Comparison of ENCODE assay signal across 33 cellular contexts in genomic region chr13:48875071-48875470, GRCh38.
"Had no signal": no experiment of that assay in that cellular context is flagged by ENCODE, and none has a peak within 500 bp of the region (broad histone marks: within the 10 kb centered on the region; RNA-seq: fewer than 3 reads in every experiment).

No MANE protein-coding gene starts in this region.

- H3K36me3 Mint-ChIP-seq: activated CD4-positive, alpha-beta memory T cell treated with anti-CD3 and anti-CD28 coated beads for 36 hours; activated naive CD4-positive, alpha-beta T cell treated with anti-CD3 and anti-CD28 coated beads, Interleukin-2, amount 50 U/mL, for 72 hours had no signal

- H3K27me3 Mint-ChIP-seq: activated CD4-positive, alpha-beta memory T cell treated with anti-CD3 and anti-CD28 coated beads for 36 hours had no signal

- H3K9me3 Mint-ChIP-seq: activated CD4-positive, alpha-beta memory T cell treated with anti-CD3 and anti-CD28 coated beads for 36 hours; activated naive CD4-positive, alpha-beta T cell treated with anti-CD3 and anti-CD28 coated beads for 36 hours; activated naive CD4-positive, alpha-beta T cell treated with anti-CD3 and anti-CD28 coated beads, Interleukin-2, amount 50 U/mL, for 72 hours; activated T-cell treated with anti-CD3 and anti-CD28 coated beads, Interleukin-2, amount 50 U/mL, for 4 hours; activated T-helper 1 cell treated with anti-CD3 and anti-CD28 coated beads, Interleukin-12 subunit alpha, Interleukin-12 subunit beta, Interleukin-2, Interleukin-4 antibody, amounts not matched to agents 30 ng/mL and 10 ng/mL and 1 ng/mL, durations not matched to agents 14 hours and 24 hours and 36 hours; T-helper 1 cell treated with Interleukin-12 subunit alpha and Interleukin-12 subunit beta and Interleukin-4 antibody, amounts not matched to agents 30 μg/mL and 1 μg/mL, for 36 hours; T-helper 2 cell treated with Interferon-gamma antibody and Interleukin-4, amounts not matched to agents 5 μg/mL and 100 μg/mL, for 36 hours had no signal

- DNase-seq: activated CD4-positive, alpha-beta memory T cell treated with anti-CD3 and anti-CD28 coated beads for 36 hours; activated CD4-positive, alpha-beta T cell treated with anti-CD3 and anti-CD28 coated beads for 4 hours; activated CD4-positive, alpha-beta T cell treated with anti-CD3 and anti-CD28 coated beads, Interleukin-2, amount 50 U/mL, for 1 hour; activated CD8-positive, alpha-beta memory T cell treated with anti-CD3 and anti-CD28 coated beads, Interleukin-2, amount 50 U/mL, for 4 hours; activated gamma-delta T cell treated with Interleukin-2 at 50 U/mL for 16 hours; activated naive CD4-positive, alpha-beta T cell treated with anti-CD3 and anti-CD28 coated beads for 36 hours; activated T-cell treated with anti-CD3 and anti-CD28 coated beads for 4 hours; activated T-cell treated with anti-CD3 and anti-CD28 coated beads, Interleukin-2, amount 50 U/mL, for 4 hours; adrenal gland; body of pancreas; MM.1S; MV-4-11; NCI-H1092; NCI-H1436 treated with DMSO at 0.1 percent for 48 hours; NCI-H1694 treated with DMSO at 0.1 percent for 48 hours; NCI-H2029; NCI-H345; NCI-H524 treated with DMSO at 0.1 percent for 48 hours; NK-92 treated with Interleukin-12 subunit alpha and Interleukin-12 subunit beta, amount 100 ng/mL, for 24 hours; PC-3; Peyer's patch; RPMI8226; SHP77 treated with DMSO at 0.1 percent for 48 hours; SK-N-SH had no signal

- H3K4me1 ChIP-seq: adrenal gland, body of pancreas, breast epithelium, SJSA1 had no signal

- H3K27me3 ChIP-seq: adrenal gland, body of pancreas, breast epithelium, Peyer's patch, SJSA1 had no signal

- H3K9ac ChIP-seq: SK-N-SH had no signal

- ATAC-seq: activated CD4-positive, CD25-positive, alpha-beta regulatory T cell treated with anti-CD3 and anti-CD28 coated beads, Interleukin-2, amount 50 U/mL, for 24 hours; activated naive CD4-positive, alpha-beta T cell treated with anti-CD3 and anti-CD28 coated beads, Interleukin-2, amount 50 U/mL, for 72 hours; activated T-cell treated with anti-CD3 and anti-CD28 coated beads, Interleukin-2, amount 50 U/mL, for 4 hours; body of pancreas; PC-3 had no signal

- FAIRE-seq: astrocyte, TTC549 had no signal

- H3K4me3 Mint-ChIP-seq: activated CD4-positive, alpha-beta memory T cell treated with anti-CD3 and anti-CD28 coated beads for 36 hours; activated naive CD4-positive, alpha-beta T cell treated with anti-CD3 and anti-CD28 coated beads for 36 hours; activated T-cell treated with anti-CD3 and anti-CD28 coated beads, Interleukin-2, amount 50 U/mL, for 4 hours; activated T-helper 1 cell treated with anti-CD3 and anti-CD28 coated beads, Interleukin-12 subunit alpha, Interleukin-12 subunit beta, Interleukin-2, Interleukin-4 antibody, amounts not matched to agents 30 ng/mL and 10 ng/mL and 1 ng/mL, durations not matched to agents 14 hours and 24 hours and 36 hours; T-helper 1 cell treated with Interleukin-12 subunit alpha and Interleukin-12 subunit beta and Interleukin-4 antibody, amounts not matched to agents 30 μg/mL and 1 μg/mL, for 36 hours; T-helper 2 cell treated with Interferon-gamma antibody and Interleukin-4, amounts not matched to agents 5 μg/mL and 100 μg/mL, for 36 hours had no signal

- H3K27ac Mint-ChIP-seq: activated CD4-positive, alpha-beta memory T cell treated with anti-CD3 and anti-CD28 coated beads for 36 hours; activated naive CD4-positive, alpha-beta T cell treated with anti-CD3 and anti-CD28 coated beads for 36 hours; activated naive CD4-positive, alpha-beta T cell treated with anti-CD3 and anti-CD28 coated beads, Interleukin-2, amount 50 U/mL, for 72 hours; activated T-helper 1 cell treated with anti-CD3 and anti-CD28 coated beads, Interleukin-12 subunit alpha, Interleukin-12 subunit beta, Interleukin-2, Interleukin-4 antibody, amounts not matched to agents 30 ng/mL and 10 ng/mL and 1 ng/mL, durations not matched to agents 14 hours and 24 hours and 36 hours; T-helper 1 cell treated with Interleukin-12 subunit alpha and Interleukin-12 subunit beta and Interleukin-4 antibody, amounts not matched to agents 30 μg/mL and 1 μg/mL, for 36 hours; T-helper 2 cell treated with Interferon-gamma antibody and Interleukin-4, amounts not matched to agents 5 μg/mL and 100 μg/mL, for 36 hours had no signal

- H3K4me3 ChIP-seq: adrenal gland, body of pancreas, breast epithelium, Peyer's patch, SJSA1 had no signal

- H3K36me3 ChIP-seq: adrenal gland, breast epithelium, Peyer's patch, SJSA1 had no signal

- H3K9me3 ChIP-seq: adrenal gland, body of pancreas, breast epithelium, Peyer's patch, SJSA1, SK-N-SH had no signal
